Comparison of ENCODE assay signal across 6 cellular contexts in the genomic region with DNA sequence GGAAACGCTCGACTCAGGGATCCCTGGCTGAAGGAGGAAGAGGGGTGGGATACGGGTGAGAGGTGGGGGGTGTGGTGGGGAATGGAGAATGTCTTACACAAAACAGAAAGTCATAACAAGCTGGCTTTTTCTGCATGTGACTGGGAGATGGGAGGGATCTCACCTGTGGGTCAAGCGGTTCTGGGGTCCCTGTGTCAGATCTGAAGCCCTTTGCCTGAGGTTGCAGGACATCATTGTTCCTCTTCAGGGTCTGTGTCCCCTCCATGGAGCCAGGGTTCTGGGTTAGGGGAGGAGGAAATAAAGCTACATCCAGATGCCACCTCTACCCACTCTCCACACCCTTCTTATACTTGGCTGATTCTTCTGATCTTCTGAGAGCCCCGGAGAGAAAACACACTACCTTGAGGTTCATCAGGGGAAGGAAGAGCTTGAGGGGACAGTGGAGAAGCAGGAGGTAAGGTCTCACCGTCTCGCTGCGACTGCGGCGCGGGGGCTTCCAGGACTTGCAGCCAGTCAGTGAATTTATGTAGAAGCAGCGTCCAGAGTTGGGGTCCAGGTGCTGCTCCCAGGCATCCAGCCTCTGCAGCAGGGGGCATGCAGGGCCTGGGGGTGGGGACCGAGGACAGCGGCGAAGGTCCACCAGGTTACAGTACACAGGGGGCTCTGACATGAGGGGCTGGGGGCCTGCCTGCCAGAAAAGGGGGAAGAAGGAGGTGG. TPM values are rescaled to one million over a fixed set of nuclear protein-coding genes. Genes with fewer than 3 reads are reported as not detected.
DNase-seq lines count a peak whose midpoint lies in the region; ATAC-seq, FAIRE-seq and TF ChIP-seq lines count a peak whose summit lies in the region.

No MANE protein-coding gene starts in this region.

- no peak for DNase-seq in heart left ventricle
- DNase-seq in left cardiac atrium, result no peak
- DNase-seq in endothelial cell (ENCODE audit: low spot score), result no peak
- no peak for DNase-seq in transverse colon
- DNase-seq in D721Med (ENCODE audit: insufficient read length, low spot score), result no peak
- no peak for DNase-seq in SK-N-DZ (ENCODE audit: low spot score)

- TF ChIP-seq CTCF in heart left ventricle (IDR thresholded peaks at IDR 0.05), result no peak
- TF ChIP-seq CTCF in endothelial cell (IDR thresholded peaks at IDR 0.05; ENCODE audit: unreplicated experiment), result no peak
- no peak for TF ChIP-seq CTCF in transverse colon (IDR thresholded peaks at IDR 0.05)
- TF ChIP-seq CTCF in D721Med (IDR thresholded peaks at IDR 0.05; ENCODE audit: insufficient read depth, missing control alignments), result no peak

- peaks cover 30% of the 10 kb centered on the region for H3K27me3 Mint-ChIP-seq in endothelial cell (ENCODE audit: unreplicated experiment)

- WGBS in heart left ventricle, 4 donors, result 76 to 92% (median 85%) methylated on average over 15 of the region's 15 CpGs
- 61 to 70% methylated on average over 5 to 15 of the region's 15 CpGs for WGBS in transverse colon (ENCODE audit: low coverage in 1 of 2), 2 donors

- H3K36me3 Mint-ChIP-seq in endothelial cell (ENCODE audit: low read depth, unreplicated experiment), result peaks cover 33% of the 10 kb centered on the region

- H3K27ac Mint-ChIP-seq in endothelial cell (ENCODE audit: unreplicated experiment), result peak overlapping the region; percentile 91

- intact Hi-C loops in heart left ventricle (cut with DNase I) (no loop called here), left cardiac atrium (cut with DNase I) (no loop called here), transverse colon (cut with DNase I; ENCODE audit: low total_unique reads) (loop anchor here (1.0 kb wide), 1 partner anchor 46 kb away; no protein-coding TSS in a partner anchor)

- TF ChIP-seq EP300 in transverse colon (IDR thresholded peaks at IDR 0.05; ENCODE audit: low read depth), result no peak

- H3K4me1 Mint-ChIP-seq in endothelial cell (ENCODE audit: unreplicated experiment), result peaks cover 61% of the 10 kb centered on the region

- TF ChIP-seq POLR2A in heart left ventricle (IDR thresholded peaks at IDR 0.05) (no peak), transverse colon (IDR thresholded peaks at IDR 0.05) (no peak)

- peak overlapping the region in 8 of 12 donors; percentile 18 to 94 (median 39) for H3K27ac ChIP-seq in heart left ventricle
- peak overlapping the region; percentile 65 to 81 (median 78) for H3K27ac ChIP-seq in transverse colon

- H3K36me3 ChIP-seq in heart left ventricle (peaks cover 0 to 32% (median 0%) of the 10 kb centered on the region in 9 donors), transverse colon (no peaks in the 10 kb centered on the region)

- ATAC-seq in heart left ventricle (no peak), left cardiac atrium (no peak)

- peak overlapping the region in 10 of 12 donors; percentile 8 to 68 (median 40) for H3K4me3 ChIP-seq in heart left ventricle
- H3K4me3 ChIP-seq in transverse colon, result peak overlapping the region in 2 of 4 donors; percentile 23 to 44

- peaks cover 0 to 57% (median 15%) of the 10 kb centered on the region in 12 donors for H3K4me1 ChIP-seq in heart left ventricle
- H3K4me1 ChIP-seq in transverse colon, result peaks cover 15 to 33% (median 16%) of the 10 kb centered on the region in 4 donors

- H3K27me3 ChIP-seq in heart left ventricle, result peaks cover 14 to 63% (median 35%) of the 10 kb centered on the region in 9 donors
- peaks cover 87% of the 10 kb centered on the region for H3K27me3 ChIP-seq in transverse colon

- peak overlapping the region; percentile 91 for H3K4me3 Mint-ChIP-seq in endothelial cell (ENCODE audit: unreplicated experiment)

- no peaks in the 10 kb centered on the region for H3K9me3 Mint-ChIP-seq in endothelial cell (ENCODE audit: unreplicated experiment)

- H3K9me3 ChIP-seq in heart left ventricle, result no peaks in the 10 kb centered on the region
- no peaks in the 10 kb centered on the region for H3K9me3 ChIP-seq in transverse colon

- in situ Hi-C loops in transverse colon (cut with MboI; ENCODE audit: low pct_ligation_motif_present in 1 of 4, low pct_unique_long_range_greater_than_20kb in 1 of 4, low sequenced_read_pairs in 3 of 4), result no loop called here

- FAIRE-seq in D721Med (lab: Jason Lieb, UNC), result no peak

RNA-seq across cellular contexts. Expression of a gene that starts 2.5 kb away (rescaled TPM):
- 10 to 100 TPM in 2 of 9 donors, 1 to 10 TPM in 7; 2.2 to 33.4 (median 3.9) TPM for total RNA-seq in heart left ventricle
- 1 to 10 TPM; 1.7 to 3.4 TPM for polyA plus RNA-seq in heart left ventricle
- total RNA-seq in left cardiac atrium, result 10 to 100 TPM in 1 of 2 donors, 1 to 10 TPM in 1; 8.0 to 15.2 TPM
- 65.4 TPM for total RNA-seq in endothelial cell (ENCODE audit: unreplicated experiment)
- 10 to 100 TPM in 3 of 4 donors, not detected in 1; 11.7 to 87.2 (median 27.3) TPM for total RNA-seq in transverse colon
- polyA plus RNA-seq in SK-N-DZ (2014; cell fraction: cytosol; rRNA removed), result 7.6 and 8.1 TPM in 2 replicates
- 6.2 and 8.1 TPM in 2 replicates for polyA plus RNA-seq in SK-N-DZ (2014; cell fraction: nucleus; rRNA removed)

RNA-seq across cellular contexts. Expression of a gene that starts 10.7 kb away (rescaled TPM):
- 100 to 1,000 TPM in 1 of 9 donors, 10 to 100 TPM in 8; 36.8 to 109 (median 69.7) TPM for total RNA-seq in heart left ventricle
- polyA plus RNA-seq in heart left ventricle, result 10 to 100 TPM; 91.7 to 98.0 TPM
- total RNA-seq in left cardiac atrium, result 100 to 1,000 TPM in 1 of 2 donors, 10 to 100 TPM in 1; 74.6 to 115 TPM
- total RNA-seq in endothelial cell (ENCODE audit: unreplicated experiment), result 183 TPM
- total RNA-seq in transverse colon, result 100 to 1,000 TPM in 2 of 4 donors, 10 to 100 TPM in 2; 39.0 to 184 (median 103) TPM
- 161 and 172 TPM in 2 replicates for polyA plus RNA-seq in SK-N-DZ (2014; cell fraction: cytosol; rRNA removed)
- polyA plus RNA-seq in SK-N-DZ (2014; cell fraction: nucleus; rRNA removed), result 617 and 1,802 TPM in 2 replicates

RNA-seq across cellular contexts. Expression of a gene that starts 17.6 kb away (rescaled TPM):
- total RNA-seq in heart left ventricle (1 to 10 TPM in 4 of 9 donors, under 1 TPM in 5; 0.19 to 2.6 (median 0.83) TPM), left cardiac atrium (1 to 10 TPM in 1 of 2 donors, under 1 TPM in 1; 0.97 to 1.2 TPM), endothelial cell (ENCODE audit: unreplicated experiment) (0.77 TPM), transverse colon (1 to 10 TPM in 1 of 4 donors, under 1 TPM in 2, not detected in 1; 0.41 to 1.2 (median 0.79) TPM)
- polyA plus RNA-seq in heart left ventricle, result under 1 TPM; 0.08 to 0.97 TPM
- 0.43 and 0.83 TPM in 2 replicates for polyA plus RNA-seq in SK-N-DZ (2014; cell fraction: cytosol; rRNA removed)
- 0.33 and 0.54 TPM in 2 replicates for polyA plus RNA-seq in SK-N-DZ (2014; cell fraction: nucleus; rRNA removed)

RNA-seq across cellular contexts. Expression of a gene that starts 22.0 kb away (rescaled TPM):
- under 1 TPM in 1 of 9 donors, not detected in 8; 0.64 TPM for total RNA-seq in heart left ventricle
- under 1 TPM in 1 of 2 donors, not detected in 1; 0.03 TPM for polyA plus RNA-seq in heart left ventricle
- total RNA-seq in left cardiac atrium, result not detected
- total RNA-seq in endothelial cell (ENCODE audit: unreplicated experiment), result not detected
- not detected for total RNA-seq in transverse colon
- polyA plus RNA-seq in SK-N-DZ (2014; cell fraction: cytosol; rRNA removed), result 3.5 and 4.1 TPM in 2 replicates
- 1.4 and 1.8 TPM in 2 replicates for polyA plus RNA-seq in SK-N-DZ (2014; cell fraction: nucleus; rRNA removed)

RNA-seq across cellular contexts. Expression of a gene that starts 42.6 kb away (rescaled TPM):
- total RNA-seq in heart left ventricle (under 1 TPM in 1 of 9 donors, not detected in 8; 0.27 TPM), left cardiac atrium (not detected), endothelial cell (ENCODE audit: unreplicated experiment) (not detected), transverse colon (not detected)
- polyA plus RNA-seq in heart left ventricle, result under 1 TPM in 1 of 2 donors, not detected in 1; 0.03 TPM
- polyA plus RNA-seq in SK-N-DZ (2014; cell fraction: cytosol; rRNA removed), result not detected in 2 replicates
- not detected in 2 replicates for polyA plus RNA-seq in SK-N-DZ (2014; cell fraction: nucleus; rRNA removed)
